Comparison of ENCODE assay signal across 1 cellular context in genomic region chrX:154526901-154527675, GRCh38.
TF ChIP-seq lines count a peak whose summit lies in the region.

No MANE protein-coding gene starts in this region.

TF ChIP-seq in H1, 55 proteins besides CTCF, POLR2A, EP300 and RAD21:
- TF ChIP-seq NRF1 (IDR thresholded peaks at IDR 0.05; ENCODE audit: low read depth, low read length) (no peak), HDAC6 (IDR thresholded peaks at IDR 0.05; ENCODE audit: low read depth, low read length) (no peak), HDAC2 (IDR thresholded peaks at IDR 0.05; ENCODE audit: borderline replicate concordance in 1 of 2, low read depth in 2 of 2, low read length in 2 of 2) (no peak), RNF2 (IDR thresholded peaks at IDR 0.05; ENCODE audit: borderline replicate concordance, low read depth, low read length, missing control alignments, poor library complexity, severe bottlenecking) (no peak), CTBP2 (IDR thresholded peaks at IDR 0.05; ENCODE audit: borderline replicate concordance, insufficient read depth, insufficient read length, low read length) (no peak), TAF1 (IDR thresholded peaks at IDR 0.05; ENCODE audit: low read depth, low read length) (0 out of 2 replicates have a peak, but pooled peaks have one; percentile 22), ATF2 (IDR thresholded peaks at IDR 0.05; ENCODE audit: low read length) (no peak)
